ENCODE assay signal across 8 cellular contexts in the genomic region with DNA sequence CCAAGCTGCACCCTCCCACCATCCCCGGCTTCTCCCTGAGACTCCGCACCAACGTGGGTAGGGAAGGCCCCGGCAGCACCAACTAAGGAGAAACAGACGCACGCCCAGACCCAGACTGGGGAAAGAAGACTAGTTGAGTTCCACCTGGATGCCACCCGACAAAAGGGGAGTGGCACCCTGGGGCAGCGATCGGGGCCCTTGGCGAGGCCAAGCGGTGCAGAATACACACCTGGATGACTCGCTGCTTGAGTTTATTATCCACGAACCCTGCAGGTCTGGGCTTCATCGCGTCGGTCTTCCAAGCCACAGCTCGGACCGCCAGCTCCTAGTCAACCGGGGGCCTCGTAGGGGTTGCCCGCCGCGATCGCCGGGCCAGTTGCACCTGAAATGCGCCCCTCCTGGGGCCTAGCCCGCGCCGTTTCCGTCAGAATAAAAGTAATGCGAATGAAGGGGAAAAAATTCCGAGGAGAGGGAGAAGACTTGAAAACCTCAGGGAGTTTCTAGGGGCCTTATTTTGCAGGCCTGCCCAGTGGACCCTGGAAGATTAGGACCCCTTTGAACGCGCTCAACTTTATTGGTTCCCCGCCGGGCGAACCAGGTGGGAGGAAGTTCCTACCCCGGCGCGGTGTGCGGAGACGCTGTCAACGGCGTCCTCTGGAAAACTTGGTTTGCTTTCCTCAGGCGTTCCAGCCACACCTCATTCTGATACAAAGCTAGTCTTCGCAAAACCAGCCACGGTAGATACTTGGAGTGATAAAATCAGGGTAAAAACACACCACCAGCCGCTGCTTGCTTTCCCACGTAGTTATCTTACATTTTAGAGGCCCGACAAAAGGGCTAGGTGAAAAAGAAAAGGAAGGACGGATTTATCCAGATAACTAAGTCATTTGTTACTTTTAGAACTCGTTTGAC. TPM values are rescaled to one million over a fixed set of nuclear protein-coding genes. Genes with fewer than 3 reads are reported as not detected.
DNase-seq lines count a peak whose midpoint lies in the region; ATAC-seq, FAIRE-seq and TF ChIP-seq lines count a peak whose summit lies in the region.

TSS of gene NVL (minus strand) at position 331 of the 912 bp plus-strand sequence. CDS start at position 286, 45 bp downstream.

- H3K27me3 ChIP-seq in OCI-LY1 (ENCODE audit: insufficient read depth, low read length) = no peaks in the 10 kb centered on the region

- H3K79me2 ChIP-seq in OCI-LY1 (ENCODE audit: insufficient read depth, low read length) = peaks cover 35% of the 10 kb centered on the region

- in situ Hi-C loops in endometrial microvascular endothelial cells (cut with HindIII; ENCODE audit: inconsistent ontology term, low pct_unique_long_range_greater_than_20kb, low sequenced_read_pairs) = no loop called here

- no peaks in the 10 kb centered on the region for H3K9me2 ChIP-seq in OCI-LY1 (ENCODE audit: low read depth, low read length)

- peak within 1 kb of the TSS; percentile 88 for H3K4me2 ChIP-seq in OCI-LY1 (ENCODE audit: low read length)

- H3K9ac ChIP-seq in OCI-LY1 (ENCODE audit: low read length) = peak within 1 kb of the TSS; percentile 98

- H3K4me1 ChIP-seq in OCI-LY1 (ENCODE audit: insufficient read depth, low read length, severe bottlenecking) = peaks cover 28% of the 10 kb centered on the region
- H3K4me1 ChIP-seq in mesodermal cell (ENCODE audit: control insufficient read depth, insufficient read depth, low read length, poor library complexity, severe bottlenecking) = peaks cover 4% of the 10 kb centered on the region

- H4K20me1 ChIP-seq in OCI-LY1 (ENCODE audit: insufficient read depth, low read length) = no peaks in the 10 kb centered on the region

- DNase-seq in D721Med (ENCODE audit: insufficient read length, low spot score) (peak; percentile 84), HuH-7 (ENCODE audit: low spot score) (peak; percentile 88)
- DNase-seq in activated CD8-positive, alpha-beta memory T cell treated with anti-CD3 and anti-CD28 coated beads, Interleukin-2, amount 50 U/mL, for 24 hours (ENCODE audit: extremely low read depth) = peak; percentile 49
- DNase-seq in stimulated activated CD8-positive, alpha-beta memory T cell treated with anti-CD3 and anti-CD28 coated beads, Interleukin-15, amount 100 ng/mL, for 24 hours (ENCODE audit: low read depth) = peak; percentile 47

- H2AFZ ChIP-seq in OCI-LY1 (ENCODE audit: low read length) = peak within 1 kb of the TSS; percentile 96

- no peak for FAIRE-seq in D721Med (lab: Jason Lieb, UNC)

- peaks cover 10% of the 10 kb centered on the region; the same call in 1 of the 2 replicates for H3K36me3 ChIP-seq in OCI-LY1 (ENCODE audit: insufficient read depth, low read length)
- peaks cover 16% of the 10 kb centered on the region for H3K36me3 ChIP-seq in mesodermal cell (ENCODE audit: control insufficient read depth, insufficient read depth, low read length)

- H3K9me3 ChIP-seq in OCI-LY1 (ENCODE audit: low read length) (no peaks in the 10 kb centered on the region), mesodermal cell (ENCODE audit: control insufficient read depth, low read length) (no peaks in the 10 kb centered on the region)

- ATAC-seq in GM21515 (IDR thresholded peaks at IDR 0.05; ENCODE audit: unreplicated experiment) = peak; percentile 84

- peak within 1 kb of the TSS; percentile 88 for H3K27ac ChIP-seq in OCI-LY1 (ENCODE audit: low read depth, low read length, poor library complexity, severe bottlenecking)
- peak within 1 kb of the TSS; percentile 93 for H3K27ac ChIP-seq in mesodermal cell (ENCODE audit: low read depth, low read length, severe bottlenecking)

- peak within 1 kb of the TSS; percentile 83 for H3K4me3 ChIP-seq in OCI-LY1 (ENCODE audit: low read depth, low read length, poor library complexity, severe bottlenecking)
- peak within 1 kb of the TSS; percentile 87 for H3K4me3 ChIP-seq in mesodermal cell (ENCODE audit: extremely low read depth, insufficient read depth, low read length, poor library complexity, severe bottlenecking)

- no peaks in the 10 kb centered on the region for H3F3A ChIP-seq in OCI-LY1 (ENCODE audit: insufficient read depth, low read length)

- 0% methylated on average over 41 to 46 of the region's 52 CpGs for WGBS in mesodermal cell (ENCODE audit: insufficient coverage in 2 of 2), 2 experiments

- TF ChIP-seq CTCF in D721Med (IDR thresholded peaks at IDR 0.05; ENCODE audit: insufficient read depth, missing control alignments) (no peak), OCI-LY1 (IDR thresholded peaks at IDR 0.05; ENCODE audit: low read length) (no peak)

RNA-seq across cellular contexts. Expression of gene NVL, which starts in this region (rescaled TPM):
- 33.8 TPM for total RNA-seq in endometrial microvascular endothelial cells (ENCODE audit: inconsistent ontology term)
- 27.4 TPM for polyA plus RNA-seq in mesodermal cell (2013, experiment 1 of 2)
- 33.0 TPM for polyA plus RNA-seq in mesodermal cell (2013, experiment 2 of 2)

Comparison
In these comparisons a context has a peak if more than half of its experiments do, and no peak if none do; other contexts are left out.
1. Peak in every context shown above with its lines: DNase-seq, ATAC-seq, H3K4me3 ChIP-seq and H3K27ac ChIP-seq.